ENCODE assay signal across 8 cellular contexts in genomic region chr2:12169721-12170120, GRCh38.
DNase-seq lines count a peak whose midpoint lies in the region; ATAC-seq and TF ChIP-seq lines count a peak whose summit lies in the region.

No MANE protein-coding gene starts in this region.

- ATAC-seq in lung (ENCODE audit: insufficient read depth, low FRiP score): no peak
- ATAC-seq in HG03108 (IDR thresholded peaks at IDR 0.05; ENCODE audit: unreplicated experiment): no peak

- TF ChIP-seq CTCF in lung (IDR thresholded peaks at IDR 0.05; ENCODE audit: control extremely low read depth, extremely low read depth) (no peak), tibial nerve (IDR thresholded peaks at IDR 0.05) (no peak)

- H3K27me3 ChIP-seq in lung (ENCODE audit: control insufficient read depth, insufficient read depth) (no peaks in the 10 kb centered on the region), tibial nerve (no peaks in the 10 kb centered on the region)

- 34 to 42% methylated on average over 6 of the region's 6 CpGs for WGBS in lung, 2 donors
- 29 to 36% methylated on average over 6 of the region's 6 CpGs for WGBS in tibial nerve, 2 donors

- no peak for TF ChIP-seq POLR2A in tibial nerve (IDR thresholded peaks at IDR 0.05)

- H3K9me3 ChIP-seq in lung (ENCODE audit: control insufficient read depth in 2 of 2, insufficient read depth in 1 of 2, low read length in 1 of 2): no peaks in the 10 kb centered on the region
- H3K9me3 ChIP-seq in tibial nerve: no peaks in the 10 kb centered on the region

- H3K4me1 ChIP-seq in lung (ENCODE audit: control insufficient read depth in 2 of 2, insufficient read depth in 2 of 2, low read length in 2 of 2) (peaks cover 8 to 16% of the 10 kb centered on the region in 2 donors), tibial nerve (peaks cover 0 to 39% (median 28%) of the 10 kb centered on the region in 4 donors)

- peak overlapping the region; percentile 71 for H3K27ac ChIP-seq in caudate nucleus (ENCODE audit: low read depth, low read length)
- H3K27ac ChIP-seq in lung (ENCODE audit: low read depth in 1 of 2, low read length in 1 of 2): peak overlapping the region; percentile 72 to 86
- peak overlapping the region; percentile 5 to 87 (median 65) for H3K27ac ChIP-seq in tibial nerve

- H3K4me3 ChIP-seq in lung (no peak overlapping the region), tibial nerve (no peak overlapping the region)

- TF ChIP-seq EP300 in tibial nerve (IDR thresholded peaks at IDR 0.05): peak in 1 of 2 donors; percentile 45

- peak in 2 of 3 donors; percentile 12 to 16 for DNase-seq in stimulated activated CD4-positive, alpha-beta T cell treated with anti-CD3 and anti-CD28 coated beads, Interleukin-12 subunit alpha, Interleukin-12 subunit beta, amount 100 ng/mL, for 48 hours (ENCODE audit: low read depth in 2 of 3, low spot score in 1 of 3)
- DNase-seq in stimulated activated CD4-positive, alpha-beta T cell treated with anti-CD3 and anti-CD28 coated beads, Interleukin-4, amount 100 ng/mL, for 4 hours: no peak
- peak in 7 of 61 donors; percentile 8 to 56 (median 16) for DNase-seq in caudate nucleus (lab: John Stamatoyannopoulos, UW)
- no peak for DNase-seq in lung (ENCODE audit: low spot score)
- peak in 1 of 2 donors; percentile 57 for DNase-seq in tibial nerve (ENCODE audit: low spot score in 2 of 2)
- DNase-seq in DMS114 treated with DMSO at 0.1 percent for 48 hours (lab: John Stamatoyannopoulos, UW; ENCODE audit: unreplicated experiment): no peak
- no peak for DNase-seq in cerebellum (ENCODE audit: low spot score)

- no peaks in the 10 kb centered on the region for H3K36me3 ChIP-seq in lung (ENCODE audit: control insufficient read depth in 2 of 2, insufficient read depth in 2 of 2, low read length in 2 of 2)
- H3K36me3 ChIP-seq in tibial nerve: no peaks in the 10 kb centered on the region

Comparison
In these comparisons a context has a peak if more than half of its experiments do, and no peak if none do; other contexts are left out.
1. DNase-seq: peak in stimulated activated CD4-positive, alpha-beta T cell treated with anti-CD3 and anti-CD28 coated beads, Interleukin-12 subunit alpha, Interleukin-12 subunit beta, amount 100 ng/mL, for 48 hours (2 of 3); none in stimulated activated CD4-positive, alpha-beta T cell treated with anti-CD3 and anti-CD28 coated beads, Interleukin-4, amount 100 ng/mL, for 4 hours (0 of 2), lung (single experiment), DMS114 treated with DMSO at 0.1 percent for 48 hours (single experiment) and cerebellum (single experiment).
2. Peak in every context shown above with its lines, with median percentiles within 50 percentile points of each other: H3K27ac ChIP-seq.